Comparison of ENCODE assay signal across 22 cellular contexts in the genomic region with DNA sequence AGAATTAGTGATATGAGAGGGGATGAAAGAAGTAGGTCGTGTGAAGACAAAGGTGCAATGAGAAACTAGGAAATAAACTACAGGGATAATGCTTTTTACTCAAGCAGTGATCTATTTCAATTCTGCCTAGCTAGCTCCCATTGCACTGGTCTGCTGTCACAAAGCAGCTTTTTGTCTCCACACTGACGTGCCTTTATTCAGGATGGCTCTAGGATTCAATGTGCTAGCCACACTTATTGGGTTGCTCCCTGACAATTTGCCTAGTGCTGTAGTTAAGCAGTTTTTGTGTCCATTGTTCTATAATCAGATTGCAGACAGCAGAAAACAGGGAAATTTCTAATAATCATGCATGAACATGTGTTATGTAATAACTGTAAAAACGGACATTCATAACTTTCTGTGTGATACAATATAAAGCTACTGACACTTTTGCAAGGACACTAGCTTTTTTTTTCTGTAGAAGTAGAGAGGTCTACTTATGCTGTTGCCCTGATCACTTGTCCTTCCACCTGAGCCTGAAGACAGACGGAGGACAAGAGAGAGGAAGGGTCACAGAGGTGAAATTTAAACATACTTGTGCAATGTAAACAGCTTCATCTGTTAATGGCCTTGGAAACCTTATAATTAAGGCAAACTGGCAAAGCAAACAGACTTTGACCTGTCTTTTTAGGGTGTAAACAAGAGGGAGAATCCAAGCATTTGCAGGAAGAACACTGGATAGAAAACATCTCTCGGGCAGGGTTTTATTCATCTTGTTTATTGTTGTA.
"Had no signal": no experiment of that assay in that cellular context is flagged by ENCODE, and none has a peak within 500 bp of the region (broad histone marks: within the 10 kb centered on the region; RNA-seq: fewer than 3 reads in every experiment).

No MANE protein-coding gene starts in this region.

- DNase-seq: activated CD4-positive, alpha-beta T cell treated with anti-CD3 and anti-CD28 coated beads, Interleukin-2, amount 50 U/mL, for 48 hours; activated naive CD4-positive, alpha-beta T cell treated with anti-CD3 and anti-CD28 coated beads, Interleukin-2, amount 10 ng/mL, durations not matched to agents 7 days and 5 days; effector memory CD4-positive, alpha-beta T cell; gastrocnemius medialis; heart right ventricle; islet precursor cell; left lung; mesenchymal stem cell; occipital lobe; right cardiac atrium; small intestine; stimulated activated CD4-positive, alpha-beta T cell treated with anti-CD3 and anti-CD28 coated beads, Interleukin-4, amount 100 ng/mL, for 4 hours; stimulated activated CD8-positive, alpha-beta memory T cell treated with anti-CD3 and anti-CD28 coated beads, Interleukin-4, amount 100 ng/mL, for 48 hours; stimulated activated naive CD4-positive, alpha-beta T cell treated with Interleukin-2 at 50 U/mL for 16 hours; T-cell; T-helper 9 cell; trophoblast cell had no signal

- H3K27ac Mint-ChIP-seq: activated naive CD4-positive, alpha-beta T cell treated with anti-CD3 and anti-CD28 coated beads, Interleukin-2, amount 10 ng/mL, durations not matched to agents 7 days and 5 days; activated T-helper 17 cell treated with anti-CD3 and anti-CD28 coated beads, Interleukin-2, amount 50 U/mL, for 72 hours; dendritic cell treated with granulocyte-macrophage colony-stimulating factor and Interleukin-4, amounts not matched to agents 40 ng/mL and 50 ng/mL, for 4 days; natural killer cell treated with Interleukin-12 subunit alpha and Interleukin-12 subunit beta and Interleukin-15 and Interleukin-18, amount 100 ng/mL, for 72 hours; T-cell had no signal

- ATAC-seq: activated T-helper 17 cell treated with anti-CD3 and anti-CD28 coated beads, Interleukin-2, amount 50 U/mL, for 72 hours; gastrocnemius medialis; heart right ventricle; left lung; natural killer cell treated with Interleukin-12 subunit alpha and Interleukin-12 subunit beta and Interleukin-15 and Interleukin-18, amount 100 ng/mL, for 72 hours; right cardiac atrium; T-cell had no signal

- H3K36me3 Mint-ChIP-seq: activated naive CD4-positive, alpha-beta T cell treated with anti-CD3 and anti-CD28 coated beads, Interleukin-2, amount 10 ng/mL, durations not matched to agents 7 days and 5 days; T-cell had no signal

- H3K9me3 ChIP-seq: gastrocnemius medialis had no signal

- H3K4me1 ChIP-seq: gastrocnemius medialis, heart right ventricle, left lung had no signal

- H3K36me3 ChIP-seq: gastrocnemius medialis, heart right ventricle, left lung had no signal

- H3K27me3 ChIP-seq: gastrocnemius medialis, heart right ventricle, left lung had no signal

- H3K27me3 Mint-ChIP-seq: activated naive CD4-positive, alpha-beta T cell treated with anti-CD3 and anti-CD28 coated beads, Interleukin-2, amount 10 ng/mL, durations not matched to agents 7 days and 5 days; activated T-helper 17 cell treated with anti-CD3 and anti-CD28 coated beads, Interleukin-2, amount 50 U/mL, for 72 hours; dendritic cell treated with granulocyte-macrophage colony-stimulating factor and Interleukin-4, amounts not matched to agents 40 ng/mL and 50 ng/mL, for 4 days; natural killer cell treated with Interleukin-12 subunit alpha and Interleukin-12 subunit beta and Interleukin-15 and Interleukin-18, amount 100 ng/mL, for 72 hours; progenitor cell of endocrine pancreas; T-cell had no signal

- H3K4me3 ChIP-seq: gastrocnemius medialis, heart right ventricle, left lung had no signal

- H3K4me1 Mint-ChIP-seq: activated naive CD4-positive, alpha-beta T cell treated with anti-CD3 and anti-CD28 coated beads, Interleukin-2, amount 10 ng/mL, durations not matched to agents 7 days and 5 days; activated T-helper 17 cell treated with anti-CD3 and anti-CD28 coated beads, Interleukin-2, amount 50 U/mL, for 72 hours; T-cell had no signal

- H3K27ac ChIP-seq: gastrocnemius medialis, heart right ventricle, left lung, VCaP had no signal

- H3K4me3 Mint-ChIP-seq: activated naive CD4-positive, alpha-beta T cell treated with anti-CD3 and anti-CD28 coated beads, Interleukin-2, amount 10 ng/mL, durations not matched to agents 7 days and 5 days; activated T-helper 17 cell treated with anti-CD3 and anti-CD28 coated beads, Interleukin-2, amount 50 U/mL, for 72 hours; dendritic cell treated with granulocyte-macrophage colony-stimulating factor and Interleukin-4, amounts not matched to agents 40 ng/mL and 50 ng/mL, for 4 days; natural killer cell treated with Interleukin-12 subunit alpha and Interleukin-12 subunit beta and Interleukin-15 and Interleukin-18, amount 100 ng/mL, for 72 hours; T-cell had no signal
